ENCODE assay signal across 8 cellular contexts in genomic region chr19:34639491-34640085, GRCh38. TPM values are rescaled to one million over a fixed set of nuclear protein-coding genes. Genes with fewer than 3 reads are reported as not detected.
DNase-seq lines count a peak whose midpoint lies in the region; ATAC-seq and TF ChIP-seq lines count a peak whose summit lies in the region.

No MANE protein-coding gene starts in this region.

- intact Hi-C loops in PC-3 (cut with micrococcal nuclease) = no loop called here
- intact Hi-C loops in activated T-helper 1 cell treated with anti-CD3 and anti-CD28 coated beads, Interleukin-12 subunit alpha, Interleukin-12 subunit beta, Interleukin-2, Interleukin-4 antibody, amounts not matched to agents 30 ng/mL and 10 ng/mL and 1 ng/mL, durations not matched to agents 14 hours and 24 hours and 36 hours (cut with micrococcal nuclease) = loop anchor here (1.0 kb wide), 3 partner anchors 24 to 334 kb away; no protein-coding TSS in a partner anchor
- intact Hi-C loops in psoas muscle (cut with DNase I) = loop anchor here (1.0 to 5.0 kb wide), 3 partner anchors 38 to 73 kb away; partner anchors contain the start of genes SCGB2B2 (in 1 of the 2) and ZNF302 (in 1 of the 2)

- no peaks in the 10 kb centered on the region for H3K36me3 Mint-ChIP-seq in activated T-helper 1 cell treated with anti-CD3 and anti-CD28 coated beads, Interleukin-12 subunit alpha, Interleukin-12 subunit beta, Interleukin-2, Interleukin-4 antibody, amounts not matched to agents 30 ng/mL and 10 ng/mL and 1 ng/mL, durations not matched to agents 14 hours and 24 hours and 36 hours (ENCODE audit: low read depth)

- CTCF ChIA-PET in PC-3 (lab: Charles Lee) = no interaction called here

- peak; percentile 25 for DNase-seq in Caki2 (ENCODE audit: low read depth)
- peak; percentile 76 for DNase-seq in Jurkat, Clone E6-1 (ENCODE audit: low read depth, low spot score)
- peak; percentile 57 for DNase-seq in PC-3
- peak; percentile 45 for DNase-seq in activated T-helper 1 cell treated with anti-CD3 and anti-CD28 coated beads, Interleukin-12 subunit alpha, Interleukin-12 subunit beta, Interleukin-2, Interleukin-4 antibody, amounts not matched to agents 30 ng/mL and 10 ng/mL and 1 ng/mL, durations not matched to agents 14 hours and 24 hours and 36 hours (ENCODE audit: low spot score)
- DNase-seq in globus pallidus (ENCODE audit: low spot score) = peak; percentile 67
- no peak for DNase-seq in psoas muscle

- H3K27ac ChIP-seq in PC-3 (ENCODE audit: low read length) = no peak overlapping the region
- H3K27ac ChIP-seq in psoas muscle = no peak overlapping the region

- H3K9me2 ChIP-seq in PC-3 (replicated peaks; ENCODE audit: low read length) = no peaks in the 10 kb centered on the region

- H3K9me3 ChIP-seq in PC-3 (ENCODE audit: low read length) (0 out of 2 replicates have a peak, but pooled peaks cover 5% of the 10 kb centered on the region), psoas muscle (peaks cover 7% of the 10 kb centered on the region)

- no peak overlapping the region for H3K4me3 Mint-ChIP-seq in activated T-helper 1 cell treated with anti-CD3 and anti-CD28 coated beads, Interleukin-12 subunit alpha, Interleukin-12 subunit beta, Interleukin-2, Interleukin-4 antibody, amounts not matched to agents 30 ng/mL and 10 ng/mL and 1 ng/mL, durations not matched to agents 14 hours and 24 hours and 36 hours

- no peak for ATAC-seq in PC-3
- peak; percentile 48 to 83 (median 68) for ATAC-seq in psoas muscle
- no peak for ATAC-seq in GM21786 (IDR thresholded peaks at IDR 0.05; ENCODE audit: unreplicated experiment)
- ATAC-seq in HG02981 (IDR thresholded peaks at IDR 0.05; ENCODE audit: unreplicated experiment) = no peak

- POLR2A ChIA-PET in PC-3 (lab: Charles Lee; ENCODE audit: unreplicated experiment) = no interaction called here

- no peak overlapping the region for H2AFZ ChIP-seq in PC-3 (ENCODE audit: low read length)

- no peaks in the 10 kb centered on the region for H3F3A ChIP-seq in PC-3 (ENCODE audit: low read length, unreplicated experiment)

- peaks cover 3% of the 10 kb centered on the region for H3K27me3 Mint-ChIP-seq in activated T-helper 1 cell treated with anti-CD3 and anti-CD28 coated beads, Interleukin-12 subunit alpha, Interleukin-12 subunit beta, Interleukin-2, Interleukin-4 antibody, amounts not matched to agents 30 ng/mL and 10 ng/mL and 1 ng/mL, durations not matched to agents 14 hours and 24 hours and 36 hours (ENCODE audit: insufficient read depth)

- TF ChIP-seq CTCF in PC-3 (conservative IDR thresholded peaks at IDR 0.05; ENCODE audit: low read depth, low read length) = peak; percentile 74
- peak; percentile 87 for TF ChIP-seq CTCF in psoas muscle (IDR thresholded peaks at IDR 0.05)

- H3K4me2 ChIP-seq in PC-3 (ENCODE audit: low read length) = no peak overlapping the region

- no peaks in the 10 kb centered on the region for H3K79me2 ChIP-seq in PC-3 (ENCODE audit: low read length)

- H3K27me3 ChIP-seq in PC-3 (ENCODE audit: low read length) (no peaks in the 10 kb centered on the region), psoas muscle (ENCODE audit: insufficient read depth in 3 of 3, low read length in 2 of 3) (no peaks in the 10 kb centered on the region)

- no peaks in the 10 kb centered on the region for H4K20me1 ChIP-seq in PC-3 (ENCODE audit: low read length)

- H3K27ac Mint-ChIP-seq in activated T-helper 1 cell treated with anti-CD3 and anti-CD28 coated beads, Interleukin-12 subunit alpha, Interleukin-12 subunit beta, Interleukin-2, Interleukin-4 antibody, amounts not matched to agents 30 ng/mL and 10 ng/mL and 1 ng/mL, durations not matched to agents 14 hours and 24 hours and 36 hours = no peak overlapping the region

- no TSS peak for BruUV-seq in PC-3 (replicated peaks; lab: Mats Ljungman, UMichigan)

- H3K4me3 ChIP-seq in Jurkat, Clone E6-1 (ENCODE audit: low read length) = no peak overlapping the region
- H3K4me3 ChIP-seq in PC-3 (ENCODE audit: low read length) (no peak overlapping the region), psoas muscle (no peak overlapping the region)

- H3K9ac ChIP-seq in PC-3 (ENCODE audit: low read length) = no peak overlapping the region

- WGBS in psoas muscle, 3 donors = 22 to 31% (median 27%) methylated on average over 4 of the region's 4 CpGs

- H3K9me3 Mint-ChIP-seq in activated T-helper 1 cell treated with anti-CD3 and anti-CD28 coated beads, Interleukin-12 subunit alpha, Interleukin-12 subunit beta, Interleukin-2, Interleukin-4 antibody, amounts not matched to agents 30 ng/mL and 10 ng/mL and 1 ng/mL, durations not matched to agents 14 hours and 24 hours and 36 hours = peaks cover 17% of the 10 kb centered on the region

- no peaks in the 10 kb centered on the region for H3K4me1 Mint-ChIP-seq in activated T-helper 1 cell treated with anti-CD3 and anti-CD28 coated beads, Interleukin-12 subunit alpha, Interleukin-12 subunit beta, Interleukin-2, Interleukin-4 antibody, amounts not matched to agents 30 ng/mL and 10 ng/mL and 1 ng/mL, durations not matched to agents 14 hours and 24 hours and 36 hours (ENCODE audit: low read depth)

- H3K4me1 ChIP-seq in PC-3 (ENCODE audit: insufficient read depth, low read length) = no peaks in the 10 kb centered on the region
- peaks cover 6% of the 10 kb centered on the region for H3K4me1 ChIP-seq in psoas muscle

- in situ Hi-C loops in Caki2 (cut with HindIII; ENCODE audit: low pct_unique_long_range_greater_than_20kb, low sequenced_read_pairs) = no loop called here

- no peaks in the 10 kb centered on the region for H3K36me3 ChIP-seq in PC-3 (ENCODE audit: low read depth, low read length)
- no peaks in the 10 kb centered on the region for H3K36me3 ChIP-seq in psoas muscle (ENCODE audit: insufficient read depth in 1 of 2, low read depth in 1 of 2)

RNA-seq across cellular contexts. Expression of gene SCGB2B2, which starts 37.4 kb away (rescaled TPM):
- not detected in 2 replicates for total RNA-seq in Caki2 (2014; rRNA removed; shearing (Covaris generic); ENCODE audit: low replicate concordance)
- polyA plus RNA-seq in Jurkat, Clone E6-1 (2012; ENCODE audit: insufficient read depth, insufficient read length) = not detected
- total RNA-seq in PC-3 (2014; rRNA removed) (not detected in 2 replicates), psoas muscle (1 to 10 TPM in 1 of 4 donors, under 1 TPM in 3; 0.17 to 1.0 (median 0.41) TPM)
- 0.20 TPM in 1 of 2 replicates, not detected in the other for total RNA-seq in activated T-helper 1 cell treated with anti-CD3 and anti-CD28 coated beads, Interleukin-12 subunit alpha, Interleukin-12 subunit beta, Interleukin-2, Interleukin-4 antibody, amounts not matched to agents 30 ng/mL and 10 ng/mL and 1 ng/mL, durations not matched to agents 14 hours and 24 hours and 36 hours
- polyA plus RNA-seq in psoas muscle = 1 to 10 TPM in 1 of 3 donors, under 1 TPM in 2; 0.13 to 1.1 (median 0.14) TPM

RNA-seq across cellular contexts. Expression of gene ZNF302, which starts 37.9 kb away (rescaled TPM):
- 16.8 and 22.5 TPM in 2 replicates for total RNA-seq in Caki2 (2014; rRNA removed; shearing (Covaris generic); ENCODE audit: low replicate concordance)
- polyA plus RNA-seq in Jurkat, Clone E6-1 (2012; ENCODE audit: insufficient read depth, insufficient read length) = 8.9 TPM
- 7.3 and 15.9 TPM in 2 replicates for total RNA-seq in PC-3 (2014; rRNA removed)
- 14.8 and 16.5 TPM in 2 replicates for total RNA-seq in activated T-helper 1 cell treated with anti-CD3 and anti-CD28 coated beads, Interleukin-12 subunit alpha, Interleukin-12 subunit beta, Interleukin-2, Interleukin-4 antibody, amounts not matched to agents 30 ng/mL and 10 ng/mL and 1 ng/mL, durations not matched to agents 14 hours and 24 hours and 36 hours
- 10 to 100 TPM; 24.3 to 32.2 (median 27.2) TPM for total RNA-seq in psoas muscle
- 10 to 100 TPM; 20.4 to 86.3 (median 21.7) TPM for polyA plus RNA-seq in psoas muscle

Comparison
In these comparisons a context has a peak if more than half of its experiments do, and no peak if none do; other contexts are left out.
1. DNase-seq: peak in Caki2 (single experiment), Jurkat, Clone E6-1 (single experiment), PC-3 (single experiment), activated T-helper 1 cell treated with anti-CD3 and anti-CD28 coated beads, Interleukin-12 subunit alpha, Interleukin-12 subunit beta, Interleukin-2, Interleukin-4 antibody, amounts not matched to agents 30 ng/mL and 10 ng/mL and 1 ng/mL, durations not matched to agents 14 hours and 24 hours and 36 hours (single experiment) and globus pallidus (single experiment); none in psoas muscle (0 of 2).
2. ATAC-seq: peak in psoas muscle (4 of 4); none in PC-3 (single experiment), GM21786 (single experiment) and HG02981 (single experiment).